In the genomic region with DNA sequence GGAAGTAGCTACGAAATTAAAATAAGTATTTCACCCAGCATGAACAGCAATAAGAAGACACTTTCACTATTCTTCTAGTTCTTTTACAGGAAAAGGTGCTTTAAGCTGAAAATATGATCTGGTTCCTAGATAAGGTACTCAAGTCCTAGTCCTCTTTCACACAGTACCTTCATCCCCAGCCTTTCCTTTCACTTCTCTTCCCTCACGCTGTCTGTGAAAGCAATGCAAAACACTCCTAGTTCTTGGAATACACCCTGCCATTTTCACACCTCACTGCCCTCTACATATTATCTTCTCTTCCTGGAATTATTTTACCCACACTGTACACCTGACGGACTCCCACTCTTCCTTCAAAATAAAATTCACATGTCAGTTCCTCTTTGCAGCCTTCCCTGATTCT, we compare ENCODE assay signal across 1 cellular context.
TF ChIP-seq lines count a peak whose summit lies in the region.

No MANE protein-coding gene starts in this region.

TF ChIP-seq in GM23338, 12 proteins besides CTCF, POLR2A, EP300 and RAD21 (continued from another document):
- TF ChIP-seq, protein P1, sequence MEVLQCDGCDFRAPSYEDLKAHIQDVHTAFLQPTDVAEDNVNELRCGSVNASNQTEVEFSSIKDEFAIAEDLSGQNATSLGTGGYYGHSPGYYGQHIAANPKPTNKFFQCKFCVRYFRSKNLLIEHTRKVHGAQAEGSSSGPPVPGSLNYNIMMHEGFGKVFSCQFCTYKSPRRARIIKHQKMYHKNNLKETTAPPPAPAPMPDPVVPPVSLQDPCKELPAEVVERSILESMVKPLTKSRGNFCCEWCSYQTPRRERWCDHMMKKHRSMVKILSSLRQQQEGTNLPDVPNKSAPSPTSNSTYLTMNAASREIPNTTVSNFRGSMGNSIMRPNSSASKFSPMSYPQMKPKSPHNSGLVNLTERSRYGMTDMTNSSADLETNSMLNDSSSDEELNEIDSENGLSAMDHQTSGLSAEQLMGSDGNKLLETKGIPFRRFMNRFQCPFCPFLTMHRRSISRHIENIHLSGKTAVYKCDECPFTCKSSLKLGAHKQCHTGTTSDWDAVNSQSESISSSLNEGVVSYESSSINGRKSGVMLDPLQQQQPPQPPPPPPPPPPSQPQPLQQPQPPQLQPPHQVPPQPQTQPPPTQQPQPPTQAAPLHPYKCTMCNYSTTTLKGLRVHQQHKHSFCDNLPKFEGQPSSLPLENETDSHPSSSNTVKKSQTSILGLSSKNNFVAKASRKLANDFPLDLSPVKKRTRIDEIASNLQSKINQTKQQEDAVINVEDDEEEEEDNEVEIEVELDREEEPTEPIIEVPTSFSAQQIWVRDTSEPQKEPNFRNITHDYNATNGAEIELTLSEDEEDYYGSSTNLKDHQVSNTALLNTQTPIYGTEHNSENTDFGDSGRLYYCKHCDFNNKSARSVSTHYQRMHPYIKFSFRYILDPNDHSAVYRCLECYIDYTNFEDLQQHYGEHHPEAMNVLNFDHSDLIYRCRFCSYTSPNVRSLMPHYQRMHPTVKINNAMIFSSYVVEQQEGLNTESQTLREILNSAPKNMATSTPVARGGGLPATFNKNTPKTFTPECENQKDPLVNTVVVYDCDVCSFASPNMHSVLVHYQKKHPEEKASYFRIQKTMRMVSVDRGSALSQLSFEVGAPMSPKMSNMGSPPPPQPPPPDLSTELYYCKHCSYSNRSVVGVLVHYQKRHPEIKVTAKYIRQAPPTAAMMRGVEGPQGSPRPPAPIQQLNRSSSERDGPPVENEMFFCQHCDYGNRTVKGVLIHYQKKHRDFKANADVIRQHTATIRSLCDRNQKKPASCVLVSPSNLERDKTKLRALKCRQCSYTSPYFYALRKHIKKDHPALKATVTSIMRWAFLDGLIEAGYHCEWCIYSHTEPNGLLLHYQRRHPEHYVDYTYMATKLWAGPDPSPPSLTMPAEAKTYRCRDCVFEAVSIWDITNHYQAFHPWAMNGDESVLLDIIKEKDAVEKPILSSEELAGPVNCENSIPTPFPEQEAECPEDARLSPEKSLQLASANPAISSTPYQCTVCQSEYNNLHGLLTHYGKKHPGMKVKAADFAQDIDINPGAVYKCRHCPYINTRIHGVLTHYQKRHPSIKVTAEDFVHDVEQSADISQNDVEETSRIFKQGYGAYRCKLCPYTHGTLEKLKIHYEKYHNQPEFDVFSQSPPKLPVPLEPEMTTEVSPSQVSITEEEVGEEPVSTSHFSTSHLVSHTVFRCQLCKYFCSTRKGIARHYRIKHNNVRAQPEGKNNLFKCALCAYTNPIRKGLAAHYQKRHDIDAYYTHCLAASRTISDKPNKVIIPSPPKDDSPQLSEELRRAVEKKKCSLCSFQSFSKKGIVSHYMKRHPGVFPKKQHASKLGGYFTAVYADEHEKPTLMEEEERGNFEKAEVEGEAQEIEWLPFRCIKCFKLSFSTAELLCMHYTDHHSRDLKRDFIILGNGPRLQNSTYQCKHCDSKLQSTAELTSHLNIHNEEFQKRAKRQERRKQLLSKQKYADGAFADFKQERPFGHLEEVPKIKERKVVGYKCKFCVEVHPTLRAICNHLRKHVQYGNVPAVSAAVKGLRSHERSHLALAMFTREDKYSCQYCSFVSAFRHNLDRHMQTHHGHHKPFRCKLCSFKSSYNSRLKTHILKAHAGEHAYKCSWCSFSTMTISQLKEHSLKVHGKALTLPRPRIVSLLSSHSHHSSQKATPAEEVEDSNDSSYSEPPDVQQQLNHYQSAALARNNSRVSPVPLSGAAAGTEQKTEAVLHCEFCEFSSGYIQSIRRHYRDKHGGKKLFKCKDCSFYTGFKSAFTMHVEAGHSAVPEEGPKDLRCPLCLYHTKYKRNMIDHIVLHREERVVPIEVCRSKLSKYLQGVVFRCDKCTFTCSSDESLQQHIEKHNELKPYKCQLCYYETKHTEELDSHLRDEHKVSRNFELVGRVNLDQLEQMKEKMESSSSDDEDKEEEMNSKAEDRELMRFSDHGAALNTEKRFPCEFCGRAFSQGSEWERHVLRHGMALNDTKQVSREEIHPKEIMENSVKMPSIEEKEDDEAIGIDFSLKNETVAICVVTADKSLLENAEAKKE (CRISPR knock-in tag; IDR thresholded peaks at IDR 0.05) = no peak
